38 cellular contexts compared by ENCODE assay signal in genomic region chr4:164695650-164696049, GRCh38. TPM values are rescaled to one million over a fixed set of nuclear protein-coding genes. Genes with fewer than 3 reads are reported as not detected.
"Had no signal": no experiment of that assay in that cellular context is flagged by ENCODE, and none has a peak within 500 bp of the region (broad histone marks: within the 10 kb centered on the region; RNA-seq: fewer than 3 reads in every experiment).

No MANE protein-coding gene starts in this region.

- H3K36me3 ChIP-seq: adrenal gland, ascending aorta, brain microvascular endothelial cell, breast epithelium, cardiac muscle cell had no signal

- DNase-seq: activated effector memory CD4-positive, alpha-beta T cell treated with anti-CD3 and anti-CD28 coated beads, Interleukin-2, amount 50 U/mL, for 16 hours; activated effector memory CD4-positive, alpha-beta T cell treated with Interleukin-2 at 50 U/mL for 16 hours; activated gamma-delta T cell; activated gamma-delta T cell treated with Interleukin-2 at 50 U/mL for 16 hours; activated naive CD4-positive, alpha-beta T cell; activated naive CD4-positive, alpha-beta T cell treated with anti-CD3 and anti-CD28 coated beads for 36 hours; activated naive CD4-positive, alpha-beta T cell treated with anti-CD3 and anti-CD28 coated beads, Interleukin-2, amount 10 ng/mL, durations not matched to agents 7 days and 5 days; activated naive CD4-positive, alpha-beta T cell treated with anti-CD3 and anti-CD28 coated beads, Interleukin-2, amount 50 U/mL, for 16 hours; activated naive CD4-positive, alpha-beta T cell treated with Interleukin-2 at 50 U/mL for 16 hours; activated naive CD8-positive, alpha-beta T cell treated with anti-CD3 and anti-CD28 coated beads for 36 hours; activated naive CD8-positive, alpha-beta T cell treated with anti-CD3 and anti-CD28 coated beads, Interleukin-2, amount 10 ng/mL, durations not matched to agents 7 days and 5 days; activated naive CD8-positive, alpha-beta T cell treated with anti-CD3 and anti-CD28 coated beads, Interleukin-2, amount 50 U/mL, for 24 hours; activated T-cell treated with anti-CD3 and anti-CD28 coated beads, Interleukin-2, amount 50 U/mL, for 4 hours; activated T-cell treated with anti-CD3 and anti-CD28 coated beads, Interleukin-2, amount 50 U/mL, for 48 hours; activated T-cell treated with anti-CD3 and anti-CD28 coated beads, Interleukin-2, amount 50 U/mL, for 72 hours; adrenal gland; amniotic stem cell; amygdala; anterior cingulate cortex; aorta; body of pancreas; brain microvascular endothelial cell; caudate nucleus; central memory CD4-positive, alpha-beta T cell; cerebellar nuclear complex had no signal

- FAIRE-seq: astrocyte, bronchial epithelial cell, colon had no signal

- H3K4me1 ChIP-seq: adrenal gland, ascending aorta, body of pancreas, breast epithelium had no signal

- H3K4me3 ChIP-seq: adrenal gland, ascending aorta, body of pancreas, breast epithelium, cardiac muscle cell had no signal

- H3K27ac ChIP-seq: adrenal gland, ascending aorta, body of pancreas, brain microvascular endothelial cell, breast epithelium, cardiac muscle cell had no signal

- H3K27me3 ChIP-seq: adrenal gland, ascending aorta, body of pancreas, brain microvascular endothelial cell, breast epithelium, cardiac muscle cell had no signal

- H3K9me3 ChIP-seq: adrenal gland, ascending aorta, body of pancreas, breast epithelium had no signal

- ATAC-seq: activated naive CD4-positive, alpha-beta T cell treated with anti-CD3 and anti-CD28 coated beads, Interleukin-2, amount 50 U/mL, for 72 hours; activated naive CD8-positive, alpha-beta T cell treated with anti-CD3 and anti-CD28 coated beads, Interleukin-2, amount 50 U/mL, for 24 hours; activated T-cell treated with anti-CD3 and anti-CD28 coated beads, Interleukin-2, amount 50 U/mL, for 4 hours; activated T-cell treated with anti-CD3 and anti-CD28 coated beads, Interleukin-2, amount 50 U/mL, for 72 hours; activated T-helper 17 cell treated with anti-CD3 and anti-CD28 coated beads, Interleukin-2, amount 50 U/mL, for 72 hours; body of pancreas had no signal

RNA-seq across cellular contexts. Expression of gene SMIM31, which starts 58.3 kb away (rescaled TPM):
- total RNA-seq: activated naive CD4-positive, alpha-beta T cell treated with anti-CD3 and anti-CD28 coated beads for 36 hours; activated naive CD4-positive, alpha-beta T cell treated with anti-CD3 and anti-CD28 coated beads, Interleukin-2, amount 50 U/mL, for 72 hours; activated naive CD8-positive, alpha-beta T cell treated with anti-CD3 and anti-CD28 coated beads for 36 hours; activated naive CD8-positive, alpha-beta T cell treated with anti-CD3 and anti-CD28 coated beads, Interleukin-2, amount 10 ng/mL, durations not matched to agents 7 days and 5 days; activated T-cell treated with anti-CD3 and anti-CD28 coated beads, Interleukin-2, amount 50 U/mL, for 4 hours; activated T-cell treated with anti-CD3 and anti-CD28 coated beads, Interleukin-2, amount 50 U/mL, for 72 hours; activated T-helper 1 cell treated with anti-CD3 and anti-CD28 coated beads, Interleukin-12 subunit alpha, Interleukin-12 subunit beta, Interleukin-2, Interleukin-4 antibody, amounts not matched to agents 30 ng/mL and 10 ng/mL and 1 ng/mL, durations not matched to agents 14 hours and 24 hours and 36 hours; activated T-helper 17 cell treated with anti-CD3 and anti-CD28 coated beads, Interleukin-2, amount 50 U/mL, for 72 hours; activated T-helper 2 cell treated with anti-CD3 and anti-CD28 coated beads, Interferon-gamma antibody, Interleukin-2, Interleukin-4, amounts not matched to agents 10 μg/mL and 5 μg/mL and 100 μg/mL, durations not matched to agents 14 hours and 24 hours and 36 hours; adrenal gland; aorta; ascending aorta; astrocyte; bronchial epithelial cell; cardiac muscle cell; cardiac septum; cerebellum; chondrocyte had no signal
- polyA plus RNA-seq: adrenal gland, cardiac muscle cell had no signal
